19 cellular contexts compared by ENCODE assay signal in the genomic region with DNA sequence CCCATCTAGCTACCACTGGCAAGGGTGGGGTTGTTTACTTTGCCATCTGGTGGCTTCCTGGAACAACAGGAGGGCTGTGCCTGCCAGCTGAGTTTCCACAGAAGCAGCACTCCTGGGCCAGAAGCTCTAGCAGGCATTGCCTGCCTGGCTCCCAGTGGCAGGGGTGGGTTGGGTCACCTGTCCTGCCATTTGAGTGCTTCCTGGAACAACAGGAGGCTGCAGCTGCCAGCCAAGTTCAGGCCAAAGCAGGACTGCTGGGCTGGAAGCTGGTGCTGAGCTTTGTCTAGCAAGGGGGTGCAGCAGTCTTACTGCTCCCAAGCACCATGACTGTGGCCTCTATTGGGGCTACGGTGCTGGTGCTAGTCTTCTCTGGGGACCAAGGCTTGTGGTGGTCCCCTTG.
DNase-seq lines count a peak whose midpoint lies in the region; ATAC-seq and TF ChIP-seq lines count a peak whose summit lies in the region.
"Had no signal": no experiment of that assay in that cellular context is flagged by ENCODE, and none has a peak within 500 bp of the region (broad histone marks: within the 10 kb centered on the region; RNA-seq: fewer than 3 reads in every experiment).

No MANE protein-coding gene starts in this region.

- H3K9me3 ChIP-seq in transverse colon, result peaks cover 0 to 10% of the 10 kb centered on the region in 2 donors

- TF ChIP-seq CTCF in transverse colon (IDR thresholded peaks at IDR 0.05), result no peak

- in situ Hi-C loops in G401 (cut with HindIII; ENCODE audit: low sequenced_read_pairs), result no loop called here
- in situ Hi-C loops in transverse colon (cut with MboI; ENCODE audit: low pct_ligation_motif_present in 1 of 4, low pct_unique_long_range_greater_than_20kb in 1 of 4, low sequenced_read_pairs in 3 of 4), result no loop called here

- peak; percentile 97 for ATAC-seq in left ventricle myocardium superior

- DNase-seq in NCI-H2171 treated with DMSO at 0.1 percent for 48 hours (lab: John Stamatoyannopoulos, UW), result peak; percentile 33
- DNase-seq in NCI-H2171 (lab: John Stamatoyannopoulos, UW), result no peak
- peak; percentile 9 for DNase-seq in G401 (ENCODE audit: low spot score)
- peak; percentile 64 to 91 for DNase-seq in NCI-H524 (lab: John Stamatoyannopoulos, UW)
- DNase-seq in left ventricle myocardium superior, result peak; percentile 70
- DNase-seq in transverse colon, result no peak
- no peak for DNase-seq in H7
- no peak for DNase-seq in occipital lobe (lab: John Stamatoyannopoulos, UW)
- DNase-seq: C1 segment of cervical spinal cord; DMS79 treated with DMSO at 0.1 percent for 48 hours; GF-D8; GOT3; NCI-H1092 treated with DMSO at 0.1 percent for 48 hours; NCI-H1694 treated with DMSO at 0.1 percent for 48 hours; NCI-H2227 treated with DMSO at 0.1 percent for 48 hours; NK-92 treated with Interleukin-12 subunit alpha and Interleukin-12 subunit beta, amount 100 ng/mL, for 24 hours; OCI-M1 had no signal

- H3K27ac ChIP-seq in transverse colon, result no peak overlapping the region
- H3K27ac ChIP-seq: KMS-11, RWPE1 had no signal

- H3K4me1 ChIP-seq in transverse colon, result no peaks in the 10 kb centered on the region

- H3K27me3 ChIP-seq in transverse colon (no peaks in the 10 kb centered on the region), H7 (ENCODE audit: control insufficient read depth, insufficient read depth, low read length) (no peaks in the 10 kb centered on the region)

- 100% methylated on average over 1 of the region's 1 CpG; no CpG with 5 or more reads in 1 of the 2 donors for WGBS in transverse colon (ENCODE audit: low coverage in 1 of 2), 2 donors

- no peak for TF ChIP-seq POLR2A in transverse colon (IDR thresholded peaks at IDR 0.05)

- H3K4me3 ChIP-seq in transverse colon (no peak overlapping the region), H7 (ENCODE audit: insufficient read depth, low read depth, low read length) (no peak overlapping the region)

- intact Hi-C loops in left ventricle myocardium superior (cut with micrococcal nuclease), result no loop called here
- intact Hi-C loops in transverse colon (cut with DNase I; ENCODE audit: low total_unique reads), result no loop called here

- H3K36me3 ChIP-seq in transverse colon (no peaks in the 10 kb centered on the region), H7 (replicated peaks; ENCODE audit: control insufficient read depth, insufficient read depth, low read length) (no peaks in the 10 kb centered on the region)

- TF ChIP-seq EP300 in transverse colon (IDR thresholded peaks at IDR 0.05; ENCODE audit: low read depth), result no peak

Comparison
In these comparisons a context has a peak if more than half of its experiments do, and no peak if none do; other contexts are left out.
1. DNase-seq: peak in NCI-H2171 treated with DMSO at 0.1 percent for 48 hours (single experiment), G401 (single experiment), NCI-H524 (2 of 2) and left ventricle myocardium superior (single experiment); none in NCI-H2171 (single experiment), transverse colon (single experiment), H7 (single experiment) and occipital lobe (single experiment).